Comparison of ENCODE assay signal across 1 cellular context in the genomic region with DNA sequence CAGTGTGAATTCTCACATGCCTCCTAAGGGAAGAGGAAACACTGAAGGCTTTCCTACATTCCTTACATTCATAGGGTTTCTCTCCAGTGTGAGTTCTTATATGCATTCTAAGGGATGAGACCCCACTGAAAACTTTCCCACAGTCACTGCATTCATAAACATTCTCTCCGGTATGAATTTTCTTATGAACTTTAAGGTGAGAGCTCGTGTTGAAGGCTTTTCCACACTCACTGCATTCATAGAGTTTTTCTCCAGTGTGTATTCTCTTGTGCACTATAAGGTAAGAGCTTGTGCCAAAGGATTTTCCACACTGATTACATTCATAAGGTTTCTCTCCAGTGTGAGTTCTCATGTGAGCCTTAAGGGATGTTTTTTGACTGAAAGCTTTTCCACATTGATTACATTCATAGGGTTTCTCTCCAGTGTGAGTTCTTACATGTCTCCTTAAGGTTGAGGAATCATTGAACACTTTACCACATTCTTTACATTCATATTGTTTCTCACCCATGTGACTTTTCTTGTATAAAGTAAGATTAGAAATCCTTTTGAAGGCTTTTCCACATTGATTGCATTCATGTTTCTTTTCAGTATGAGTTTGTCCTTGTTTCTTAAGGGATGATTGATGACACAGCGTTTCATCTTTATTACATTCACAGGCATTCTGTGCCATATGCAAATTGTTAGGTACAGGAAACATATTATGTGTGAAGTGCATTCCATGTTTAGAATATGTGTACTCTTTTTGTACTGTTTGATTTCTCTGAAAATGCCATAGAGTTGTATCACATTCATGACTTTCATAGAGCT.
TF ChIP-seq lines count a peak whose summit lies in the region.

No MANE protein-coding gene starts in this region.

TF ChIP-seq in H1, 55 proteins besides CTCF, POLR2A, EP300 and RAD21:
- no peak for TF ChIP-seq SP2 (IDR thresholded peaks at IDR 0.05; ENCODE audit: low read length)
- TF ChIP-seq TEAD4 (IDR thresholded peaks at IDR 0.05; ENCODE audit: low read depth, low read length) = no peak
- no peak for TF ChIP-seq YY1 (IDR thresholded peaks at IDR 0.05; ENCODE audit: low read depth, low read length)
- TF ChIP-seq, protein P1, sequence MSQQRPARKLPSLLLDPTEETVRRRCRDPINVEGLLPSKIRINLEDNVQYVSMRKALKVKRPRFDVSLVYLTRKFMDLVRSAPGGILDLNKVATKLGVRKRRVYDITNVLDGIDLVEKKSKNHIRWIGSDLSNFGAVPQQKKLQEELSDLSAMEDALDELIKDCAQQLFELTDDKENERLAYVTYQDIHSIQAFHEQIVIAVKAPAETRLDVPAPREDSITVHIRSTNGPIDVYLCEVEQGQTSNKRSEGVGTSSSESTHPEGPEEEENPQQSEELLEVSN (IDR thresholded peaks at IDR 0.05) = no peak
- peak; percentile 98 for TF ChIP-seq ZNF274 (IDR thresholded peaks at IDR 0.05; ENCODE audit: borderline replicate concordance, extremely low read depth, low read length)
- no peak for TF ChIP-seq SP4 (IDR thresholded peaks at IDR 0.05; ENCODE audit: low read length)
- no peak for TF ChIP-seq KDM5A (IDR thresholded peaks at IDR 0.05; ENCODE audit: low read length)
